In genomic region chr11:74169736-74170458, GRCh38 we compare ENCODE assay signal across 8 cellular contexts. TPM values are rescaled to one million over a fixed set of nuclear protein-coding genes. Genes with fewer than 3 reads are reported as not detected.
DNase-seq lines count a peak whose midpoint lies in the region; ATAC-seq, FAIRE-seq and TF ChIP-seq lines count a peak whose summit lies in the region.

No MANE protein-coding gene starts in this region.

- peak overlapping the region; percentile 76 for H3K4me2 ChIP-seq in OCI-LY7 (ENCODE audit: low read length)
- H3K4me2 ChIP-seq in skeletal muscle satellite cell (ENCODE audit: low read length): peak overlapping the region; percentile 89

- H3K27me3 ChIP-seq in skeletal muscle satellite cell (ENCODE audit: control insufficient read depth, insufficient read depth, low read length): no peaks in the 10 kb centered on the region

- H3K27me3 Mint-ChIP-seq in activated T-cell treated with anti-CD3 and anti-CD28 coated beads, Interleukin-2, amount 50 U/mL, for 4 hours (ENCODE audit: low read depth): no peaks in the 10 kb centered on the region
- H3K27me3 Mint-ChIP-seq in WTC11 (ENCODE audit: low read depth): no peaks in the 10 kb centered on the region

- CTCF ChIA-PET in OCI-LY7 (lab: Charles Lee; ENCODE audit: unreplicated experiment) (interaction anchor here (0.5 to 1.5 kb wide), 4 partner anchors 86 to 819 kb away, joined by 3 to 10 read pairs (median 4); partner anchors contain the start of gene NEU3), WTC11 (lab: Charles Lee) (interaction anchor here (1.1 to 1.6 kb wide), 3 partner anchors 14 to 205 kb away, joined by 3 to 6 read pairs (median 4); no protein-coding TSS in a partner anchor)

- peak overlapping the region; percentile 96 for H2AFZ ChIP-seq in OCI-LY7 (ENCODE audit: low read length)

- H3K9me3 Mint-ChIP-seq in activated T-cell treated with anti-CD3 and anti-CD28 coated beads, Interleukin-2, amount 50 U/mL, for 4 hours: no peaks in the 10 kb centered on the region
- H3K9me3 Mint-ChIP-seq in WTC11: no peaks in the 10 kb centered on the region

- peaks cover 24% of the 10 kb centered on the region for H3K36me3 Mint-ChIP-seq in activated T-cell treated with anti-CD3 and anti-CD28 coated beads, Interleukin-2, amount 50 U/mL, for 4 hours (ENCODE audit: insufficient read depth)
- peaks cover 16% of the 10 kb centered on the region for H3K36me3 Mint-ChIP-seq in WTC11

- peaks cover 44% of the 10 kb centered on the region for H3K79me2 ChIP-seq in OCI-LY7 (ENCODE audit: insufficient read depth, low read depth, low read length)

- H3K27ac ChIP-seq in OCI-LY7 (ENCODE audit: low read depth, low read length, poor library complexity, severe bottlenecking): peak overlapping the region; percentile 75

- no peaks in the 10 kb centered on the region for H3K9me2 ChIP-seq in OCI-LY7 (ENCODE audit: insufficient read depth, low read length)

- BruUV-seq in OCI-LY7 (replicated peaks; lab: Mats Ljungman, UMichigan): no TSS peak

- H3K27ac Mint-ChIP-seq in WTC11: no peak overlapping the region

- DNase-seq in GM18507 (ENCODE audit: extremely low spot score, insufficient read length, low read depth) (no peak), OCI-LY7 (ENCODE audit: low spot score) (peak; percentile 30), fibroblast of the aortic adventitia (ENCODE audit: low read depth) (no peak), KG1 (lab: John Stamatoyannopoulos, UW) (no peak), WTC11 (ENCODE audit: low spot score) (no peak)
- DNase-seq in activated T-cell treated with anti-CD3 and anti-CD28 coated beads, Interleukin-2, amount 50 U/mL, for 4 hours: no peak

- peaks cover 30% of the 10 kb centered on the region for H3K4me1 ChIP-seq in OCI-LY7 (ENCODE audit: insufficient read depth, low read length, poor library complexity, severe bottlenecking)
- H3K4me1 ChIP-seq in skeletal muscle satellite cell (ENCODE audit: control insufficient read depth, insufficient read depth, low read length): peaks cover 20% of the 10 kb centered on the region

- no peaks in the 10 kb centered on the region for H4K20me1 ChIP-seq in OCI-LY7 (ENCODE audit: insufficient read depth, low read length)

- intact Hi-C loops in OCI-LY7 (cut with micrococcal nuclease; ENCODE audit: unreplicated experiment): loop anchor here (2.0 to 5.0 kb wide), 2 partner anchors 187 to 208 kb away; partner anchors contain the start of gene UCP2

- H3K36me3 ChIP-seq in OCI-LY7 (ENCODE audit: insufficient read depth, low read length) (peaks cover 45% of the 10 kb centered on the region), skeletal muscle satellite cell (ENCODE audit: insufficient read depth, low read length) (peaks cover 14% of the 10 kb centered on the region)

- peak; percentile 5 for FAIRE-seq in GM18507 (lab: Jason Lieb, UNC)

- ATAC-seq in activated T-cell treated with anti-CD3 and anti-CD28 coated beads, Interleukin-2, amount 50 U/mL, for 4 hours: no peak
- no peak for ATAC-seq in HG03520 (IDR thresholded peaks at IDR 0.05; ENCODE audit: unreplicated experiment)
- no peak for ATAC-seq in WTC11

- H3K4me3 Mint-ChIP-seq in activated T-cell treated with anti-CD3 and anti-CD28 coated beads, Interleukin-2, amount 50 U/mL, for 4 hours: no peak overlapping the region
- H3K4me3 Mint-ChIP-seq in WTC11: no peak overlapping the region

- peak overlapping the region; percentile 93 for H3K4me3 ChIP-seq in OCI-LY7 (ENCODE audit: low read depth, low read length, poor library complexity, severe bottlenecking)
- peak overlapping the region; percentile 94 for H3K4me3 ChIP-seq in fibroblast of the aortic adventitia (ENCODE audit: low read depth, low read length)
- H3K4me3 ChIP-seq in skeletal muscle satellite cell (ENCODE audit: low read length): peak overlapping the region; percentile 79

- TF ChIP-seq CTCF in OCI-LY7 (conservative IDR thresholded peaks at IDR 0.05; ENCODE audit: low read length): no peak
- no peak for TF ChIP-seq CTCF in fibroblast of the aortic adventitia (IDR thresholded peaks at IDR 0.05; ENCODE audit: insufficient read depth, low read length)
- TF ChIP-seq CTCF in WTC11 (IDR thresholded peaks at IDR 0.05): no peak

- H3K9ac ChIP-seq in skeletal muscle satellite cell (ENCODE audit: low read depth, low read length): peak overlapping the region; percentile 86

- POLR2A ChIA-PET in OCI-LY7 (lab: Charles Lee) (interaction anchor here (0.7 to 2.2 kb wide), 9 partner anchors 8 to 1722 kb away, joined by 3 to 17 read pairs (median 4); partner anchors contain the start of gene UCP2), WTC11 (lab: Charles Lee) (no interaction called here)

- H3K4me1 Mint-ChIP-seq in activated T-cell treated with anti-CD3 and anti-CD28 coated beads, Interleukin-2, amount 50 U/mL, for 4 hours (ENCODE audit: low read depth): peaks cover 14% of the 10 kb centered on the region
- peaks cover 3% of the 10 kb centered on the region for H3K4me1 Mint-ChIP-seq in WTC11

- H3K9me3 ChIP-seq in OCI-LY7 (ENCODE audit: low read length) (no peaks in the 10 kb centered on the region), skeletal muscle satellite cell (replicated peaks; ENCODE audit: low read length) (no peaks in the 10 kb centered on the region)

TF ChIP-seq in WTC11, 78 proteins besides CTCF, POLR2A, EP300 and RAD21:
- TF ChIP-seq MLX (CRISPR knock-in tag; IDR thresholded peaks at IDR 0.05) (no peak), ZNF425 (CRISPR knock-in tag; conservative IDR thresholded peaks at IDR 0.05) (no peak), ATF1 (CRISPR knock-in tag; IDR thresholded peaks at IDR 0.05) (no peak)

RNA-seq across cellular contexts. Expression of gene C2CD3, which starts 0.9 kb away (rescaled TPM):
- total RNA-seq in OCI-LY7 (2014; rRNA removed; shearing (Covaris generic)): 24.9 and 29.2 TPM in 2 replicates
- total RNA-seq in OCI-LY7 (2022): 32.1 and 37.5 TPM in 2 replicates
- 8.2 and 21.7 TPM in 2 replicates for total RNA-seq in fibroblast of the aortic adventitia (ENCODE audit: low replicate concordance)
- total RNA-seq in skeletal muscle satellite cell (2012; rRNA removed): 10.9 and 12.2 TPM in 2 replicates
- 10 to 100 TPM; 28.9 to 32.4 (median 29.8) TPM for total RNA-seq in activated T-cell treated with anti-CD3 and anti-CD28 coated beads, Interleukin-2, amount 50 U/mL, for 4 hours
- 15.0 to 18.7 TPM (median 15.4 TPM) in 3 replicates for total RNA-seq in WTC11 (2021)

RNA-seq across cellular contexts. Expression of gene PPME1, which starts 1.2 kb away (rescaled TPM):
- 17.3 and 28.8 TPM in 2 replicates for total RNA-seq in OCI-LY7 (2014; rRNA removed; shearing (Covaris generic))
- 28.2 and 28.6 TPM in 2 replicates for total RNA-seq in OCI-LY7 (2022)
- total RNA-seq in fibroblast of the aortic adventitia (ENCODE audit: low replicate concordance): 20.8 and 22.4 TPM in 2 replicates
- total RNA-seq in skeletal muscle satellite cell (2012; rRNA removed): 23.3 and 58.5 TPM in 2 replicates
- 10 to 100 TPM; 27.7 to 38.3 (median 30.4) TPM for total RNA-seq in activated T-cell treated with anti-CD3 and anti-CD28 coated beads, Interleukin-2, amount 50 U/mL, for 4 hours
- 42.5 to 45.2 TPM (median 44.6 TPM) in 3 replicates for total RNA-seq in WTC11 (2021)
